In genomic region chr1:91925644-91926330, GRCh38 we compare ENCODE assay signal across 20 cellular contexts. TPM values are rescaled to one million over a fixed set of nuclear protein-coding genes. Genes with fewer than 3 reads are reported as not detected.
A peak's percentile ranks its signal among the peaks of the same experiment; 100 is the strongest.
DNase-seq lines count a peak whose midpoint lies in the region; ATAC-seq, FAIRE-seq and TF ChIP-seq lines count a peak whose summit lies in the region.
"Had no signal": no experiment of that assay in that cellular context is flagged by ENCODE, and none has a peak within 500 bp of the region (broad histone marks: within the 10 kb centered on the region; RNA-seq: fewer than 3 reads in every experiment).

No MANE protein-coding gene starts in this region.

- no peaks in the 10 kb centered on the region for H3F3A ChIP-seq in GM23248 (ENCODE audit: insufficient read depth)

- WGBS in A549 (ENCODE audit: missing lambda C conversion rate): 97% methylated on average over 2 of the region's 2 CpGs
- 64 to 69% methylated on average over 2 of the region's 2 CpGs for WGBS in GM23248 (ENCODE audit: low coverage in 1 of 2, low lambda C conversion rate in 2 of 2, missing lambda C conversion rate in 2 of 2), 2 experiments

- no peak overlapping the region for H3K4me2 ChIP-seq in A549
- no peak overlapping the region for H3K4me2 ChIP-seq in GM23248 (ENCODE audit: unreplicated experiment)

- ATAC-seq in A549 (no peak), GM19397 (IDR thresholded peaks at IDR 0.05; ENCODE audit: unreplicated experiment) (no peak)

- no peaks in the 10 kb centered on the region for H3K9me3 ChIP-seq in A549
- no peaks in the 10 kb centered on the region for H3K9me3 ChIP-seq in GM23248 (ENCODE audit: low read depth)
- H3K9me3 ChIP-seq: Caco-2, HAP-1 had no signal

- H3K9ac ChIP-seq in GM23248: no peak overlapping the region

- POLR2A ChIA-PET in A549 (lab: Yijun Ruan, JAX): interaction anchor here (0.7 kb wide), 1 partner anchor 41 kb away, joined by 3 read pairs; no protein-coding TSS in a partner anchor

- H4K20me1 ChIP-seq in GM23248 (ENCODE audit: insufficient read depth): no peaks in the 10 kb centered on the region

- no peaks in the 10 kb centered on the region for H3K9me2 ChIP-seq in GM23248 (ENCODE audit: insufficient read depth)

- CTCF ChIA-PET in A549 (lab: Yijun Ruan, JAX): interaction anchor here (0.6 to 2.9 kb wide), 12 partner anchors 34 to 417 kb away, joined by 3 to 25 read pairs (median 9); no protein-coding TSS in a partner anchor

- peak overlapping the region in 1 of 2 experiments; percentile 58; a peak in 4 of 6 replicates for H3K27ac ChIP-seq in A549
- no peak overlapping the region for H3K27ac ChIP-seq in GM23248

- in situ Hi-C loops in GM23248 (cut with MboI): loop anchor here (5.0 to 25.0 kb wide), 2 partner anchors 408 to 638 kb away; no protein-coding TSS in a partner anchor

- no peaks in the 10 kb centered on the region for H3K79me2 ChIP-seq in GM23248 (ENCODE audit: insufficient read depth)

- TF ChIP-seq RAD21 in A549 (conservative IDR thresholded peaks at IDR 0.05 in 1 of 2, IDR thresholded peaks at IDR 0.05 in 1 of 2): no peak

- FAIRE-seq in A549 (lab: Jason Lieb, UNC): no peak
- FAIRE-seq: G401.6, GM12892, H54 had no signal

- no peak for TF ChIP-seq POLR2A in A549 (IDR thresholded peaks at IDR 0.05; ENCODE audit: low read length)

- no peak for TF ChIP-seq EP300 in A549 (IDR thresholded peaks at IDR 0.05)

- no peak overlapping the region for H2AFZ ChIP-seq in GM23248

- no peaks in the 10 kb centered on the region for H3K27me3 ChIP-seq in GM23248 (replicated peaks; ENCODE audit: insufficient read depth)

- H3K4me1 ChIP-seq in A549: peaks cover 10% of the 10 kb centered on the region; the same call in 2 of the 3 replicates
- peaks cover 14% of the 10 kb centered on the region for H3K4me1 ChIP-seq in GM23248 (ENCODE audit: insufficient read depth)
- H3K4me1 ChIP-seq: Caco-2 had no signal

- no peak for DNase-seq in A549 (ENCODE audit: low read depth in 1 of 2, low spot score in 1 of 2)
- DNase-seq in GM23248: peak; percentile 4
- peak; percentile 41 for DNase-seq in fibroblast of peridontal ligament (ENCODE audit: extremely low read depth)
- DNase-seq in cortex of kidney (lab: John Stamatoyannopoulos, UW): no peak
- DNase-seq in effector CD8-positive, alpha-beta T cell (lab: John Stamatoyannopoulos, UW): no peak
- DNase-seq: 8988T; C1 segment of cervical spinal cord; Caco-2; CD4-positive, alpha-beta memory T cell; DMS153; DND-41; GOT3; HFFc6 had no signal

- H3K4me3 ChIP-seq in A549 (no peak overlapping the region), GM23248 (no peak overlapping the region)
- H3K4me3 ChIP-seq: HAP-1 had no signal

- TF ChIP-seq CTCF in A549 (IDR thresholded peaks at IDR 0.05): no peak

- no peaks in the 10 kb centered on the region for H3K36me3 ChIP-seq in GM23248 (ENCODE audit: low read depth)
- H3K36me3 ChIP-seq: HAP-1 had no signal

TF ChIP-seq in A549, 52 proteins besides CTCF, POLR2A, EP300 and RAD21:
- TF ChIP-seq SMC3 (IDR thresholded peaks at IDR 0.05) (no peak), MAFK (IDR thresholded peaks at IDR 0.05; ENCODE audit: partially characterized antibody) (peak; percentile 28)

RNA-seq across cellular contexts. Expression of gene BRDT, which starts 23.4 kb away (rescaled TPM):
- polyA plus RNA-seq in A549 (2011; rRNA removed): not detected in 2 replicates
- polyA plus RNA-seq in A549 (2012; cell fraction: cytosol; rRNA removed): not detected in 2 replicates
- not detected in 2 replicates for polyA plus RNA-seq in A549 (2012; cell fraction: nucleus; rRNA removed)
- not detected in 3 replicates for polyA plus RNA-seq in A549 (2017; fragmentation: RNase III; extraction: RNeasy Plus Mini Kit Qiagen cat#74134 plus additional on column Dnase treatment)
- polyA minus RNA-seq in A549 (2011; rRNA and poly(A)+ RNA removed): not detected in 2 replicates
- not detected in 2 replicates for total RNA-seq in GM23248 (2014; rRNA removed; shearing (Covaris generic))
- polyA plus RNA-seq in GM23248 (2016; fragmentation: Nextera tagmentation; extraction: Ambion mirVana): not detected in 2 replicates
- total RNA-seq: A673, Caco-2, HFFc6 had no signal
- polyA plus RNA-seq: BJ; CD4-positive, alpha-beta memory T cell had no signal

RNA-seq across cellular contexts. Expression of gene TGFBR3, which starts 39.8 kb away (rescaled TPM):
- polyA plus RNA-seq in A549 (2011; rRNA removed) (8.9 and 12.1 TPM in 2 replicates), A549 (2017; fragmentation: RNase III; extraction: RNeasy Plus Mini Kit Qiagen cat#74134 plus additional on column Dnase treatment) (5.0 to 5.8 TPM (median 5.5 TPM) in 3 replicates), GM23248 (2016; fragmentation: Nextera tagmentation; extraction: Ambion mirVana) (16.2 and 17.7 TPM in 2 replicates)
- polyA plus RNA-seq in A549 (2012; cell fraction: cytosol; rRNA removed): 2.2 and 2.6 TPM in 2 replicates
- polyA plus RNA-seq in A549 (2012; cell fraction: nucleus; rRNA removed): 3.6 and 3.9 TPM in 2 replicates
- 19.1 and 19.3 TPM in 2 replicates for polyA minus RNA-seq in A549 (2011; rRNA and poly(A)+ RNA removed)
- 25.4 and 26.5 TPM in 2 replicates for total RNA-seq in GM23248 (2014; rRNA removed; shearing (Covaris generic))

Comparison
In these comparisons a context has a peak if more than half of its experiments do, and no peak if none do; other contexts are left out.
1. DNase-seq: peak in GM23248 (single experiment) and fibroblast of peridontal ligament (single experiment); none in A549 (0 of 2), cortex of kidney (single experiment) and effector CD8-positive, alpha-beta T cell (single experiment).